In the genomic region with DNA sequence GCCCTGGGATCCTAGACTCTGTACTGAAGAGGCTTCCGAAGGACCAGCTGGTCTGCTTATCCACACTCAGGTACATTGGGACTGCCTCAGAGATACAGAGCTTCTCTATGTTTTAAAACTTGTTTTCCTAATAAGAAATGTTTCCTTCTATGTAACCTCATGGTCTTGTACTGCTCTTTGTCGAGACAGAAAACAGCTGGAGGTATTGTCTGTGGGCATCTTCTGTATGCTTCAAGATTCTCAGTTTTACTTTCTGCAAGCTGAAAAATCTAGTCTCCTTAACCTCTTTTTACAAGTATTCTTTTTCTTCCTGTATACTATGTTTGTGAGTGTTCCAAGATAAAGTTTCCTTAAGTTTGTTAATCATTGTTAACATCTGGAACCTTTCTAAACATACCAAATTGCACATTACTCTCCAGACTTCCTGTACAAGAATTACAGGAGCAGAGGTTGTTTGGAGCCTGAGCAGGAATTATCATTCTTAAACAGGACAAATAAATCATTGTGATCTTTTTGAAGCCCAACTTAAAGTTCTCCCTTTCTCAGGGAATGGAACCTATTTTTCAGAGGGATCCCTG, we compare ENCODE assay signal across 15 cellular contexts.
DNase-seq lines count a peak whose midpoint lies in the region; ATAC-seq and TF ChIP-seq lines count a peak whose summit lies in the region.
"Had no signal": no experiment of that assay in that cellular context is flagged by ENCODE, and none has a peak within 500 bp of the region (broad histone marks: within the 10 kb centered on the region; RNA-seq: fewer than 3 reads in every experiment).

No MANE protein-coding gene starts in this region.

- no peak for TF ChIP-seq CTCF in GM12865 (IDR thresholded peaks at IDR 0.05; ENCODE audit: insufficient read depth, low read depth, low read length, missing control alignments)
- no peak for TF ChIP-seq CTCF in VCaP (conservative IDR thresholded peaks at IDR 0.05)
- TF ChIP-seq CTCF in omental fat pad (IDR thresholded peaks at IDR 0.05), result no peak

- H3K27ac ChIP-seq in VCaP, result peak overlapping the region; percentile 54
- H3K27ac ChIP-seq: HL-60, left lung had no signal

- H3K36me3 Mint-ChIP-seq in activated CD4-positive, alpha-beta memory T cell treated with anti-CD3 and anti-CD28 coated beads, Interleukin-2, amount 10 ng/mL, durations not matched to agents 7 days and 5 days (ENCODE audit: low read depth), result no peaks in the 10 kb centered on the region

- no peaks in the 10 kb centered on the region for H3K27me3 Mint-ChIP-seq in activated CD4-positive, alpha-beta memory T cell treated with anti-CD3 and anti-CD28 coated beads, Interleukin-2, amount 10 ng/mL, durations not matched to agents 7 days and 5 days

- H3K9me3 Mint-ChIP-seq in activated CD4-positive, alpha-beta memory T cell treated with anti-CD3 and anti-CD28 coated beads, Interleukin-2, amount 10 ng/mL, durations not matched to agents 7 days and 5 days, result no peaks in the 10 kb centered on the region
- H3K9me3 Mint-ChIP-seq: GM23338 had no signal

- POLR2A ChIA-PET in activated CD4-positive, alpha-beta memory T cell treated with anti-CD3 and anti-CD28 coated beads, Interleukin-2, amount 10 ng/mL, durations not matched to agents 7 days and 5 days (lab: Charles Lee), result no interaction called here

- H3K4me3 Mint-ChIP-seq in activated CD4-positive, alpha-beta memory T cell treated with anti-CD3 and anti-CD28 coated beads, Interleukin-2, amount 10 ng/mL, durations not matched to agents 7 days and 5 days, result no peak overlapping the region
- H3K4me3 Mint-ChIP-seq: GM23338 had no signal

- CTCF ChIA-PET in activated CD4-positive, alpha-beta memory T cell treated with anti-CD3 and anti-CD28 coated beads, Interleukin-2, amount 10 ng/mL, durations not matched to agents 7 days and 5 days (lab: Charles Lee), result no interaction called here

- no peak overlapping the region; the same call in 1 of the 2 replicates for H3K4me3 ChIP-seq in GM12865 (ENCODE audit: low read depth, low read length)
- H3K4me3 ChIP-seq: GM23338, left lung had no signal

- H3K27ac Mint-ChIP-seq in activated CD4-positive, alpha-beta memory T cell treated with anti-CD3 and anti-CD28 coated beads, Interleukin-2, amount 10 ng/mL, durations not matched to agents 7 days and 5 days, result no peak overlapping the region
- H3K27ac Mint-ChIP-seq: GM23338 had no signal

- ATAC-seq in GM19397 (IDR thresholded peaks at IDR 0.05; ENCODE audit: unreplicated experiment) (peak; percentile 54), HG02885 (IDR thresholded peaks at IDR 0.05; ENCODE audit: poor library complexity, unreplicated experiment) (peak; percentile 57), omental fat pad (ENCODE audit: low FRiP score) (no peak), HG03565 (IDR thresholded peaks at IDR 0.05; ENCODE audit: unreplicated experiment) (no peak)
- ATAC-seq: left lung had no signal

- DNase-seq in GM12865 (ENCODE audit: low read depth), result peak; percentile 73
- DNase-seq in omental fat pad (ENCODE audit: low spot score), result no peak
- no peak for DNase-seq in HCEC 1CT
- no peak for DNase-seq in activated CD4-positive, alpha-beta memory T cell treated with anti-CD3 and anti-CD28 coated beads, Interleukin-2, amount 10 ng/mL, durations not matched to agents 7 days and 5 days
- DNase-seq: activated gamma-delta T cell treated with Interleukin-2 at 50 U/mL for 16 hours, glutamatergic neuron, left lung, NCI-H2081, SW 1271 had no signal

- peaks cover 18% of the 10 kb centered on the region for H3K4me1 Mint-ChIP-seq in activated CD4-positive, alpha-beta memory T cell treated with anti-CD3 and anti-CD28 coated beads, Interleukin-2, amount 10 ng/mL, durations not matched to agents 7 days and 5 days

Comparison
In these comparisons a context has a peak if more than half of its experiments do, and no peak if none do; other contexts are left out.
1. ATAC-seq: peak in GM19397 (single experiment) and HG02885 (single experiment); none in omental fat pad (single experiment) and HG03565 (single experiment).